In genomic region chr4:2932561-2932950, GRCh38 we compare ENCODE assay signal across 9 cellular contexts. TPM values are rescaled to one million over a fixed set of nuclear protein-coding genes. Genes with fewer than 3 reads are reported as not detected.
DNase-seq lines count a peak whose midpoint lies in the region; ATAC-seq and TF ChIP-seq lines count a peak whose summit lies in the region.
"Had no signal": no experiment of that assay in that cellular context is flagged by ENCODE, and none has a peak within 500 bp of the region (broad histone marks: within the 10 kb centered on the region; RNA-seq: fewer than 3 reads in every experiment).

No MANE protein-coding gene starts in this region.

- H3K4me2 ChIP-seq in DOHH2 (ENCODE audit: low read length), result peak overlapping the region; percentile 84
- H3K4me2 ChIP-seq in PC-3 (ENCODE audit: low read length), result peak overlapping the region; percentile 97

- CTCF ChIA-PET in PC-3 (lab: Charles Lee), result no interaction called here

- DNase-seq in PC-3, result no peak
- no peak for DNase-seq in endodermal cell
- DNase-seq in psoas muscle, result peak in 1 of 2 donors; percentile 61
- no peak for DNase-seq in effector CD8-positive, alpha-beta T cell (lab: John Stamatoyannopoulos, UW)
- no peak for DNase-seq in HPDE6-E6E7 (ENCODE audit: extremely low spot score)
- no peak for DNase-seq in middle frontal gyrus (ENCODE audit: extremely low spot score, low spot score)
- no peak for DNase-seq in NCI-H1105 (lab: John Stamatoyannopoulos, UW)
- DNase-seq: NCI-H69 had no signal

- peaks cover 36% of the 10 kb centered on the region for H3K79me2 ChIP-seq in DOHH2 (ENCODE audit: control insufficient read depth, low read length)
- peaks cover 23% of the 10 kb centered on the region for H3K79me2 ChIP-seq in PC-3 (ENCODE audit: low read length)

- H3K4me3 ChIP-seq in DOHH2 (ENCODE audit: low read length) (peak overlapping the region; percentile 76), PC-3 (ENCODE audit: low read length) (peak overlapping the region; percentile 77; the same call in 1 of the 2 replicates), endodermal cell (ENCODE audit: low read length) (no peak overlapping the region), psoas muscle (no peak overlapping the region)

- H3F3A ChIP-seq in DOHH2 (ENCODE audit: control insufficient read depth, insufficient read depth), result peaks cover 16% of the 10 kb centered on the region
- H3F3A ChIP-seq in PC-3 (ENCODE audit: low read length, unreplicated experiment), result peaks cover 5% of the 10 kb centered on the region

- H3K36me3 ChIP-seq in DOHH2 (ENCODE audit: control insufficient read depth, low read length) (peaks cover 53% of the 10 kb centered on the region), PC-3 (ENCODE audit: low read depth, low read length) (no peaks in the 10 kb centered on the region; the same call in 1 of the 2 replicates), endodermal cell (ENCODE audit: control insufficient read depth, insufficient read depth, low read length) (peaks cover 37% of the 10 kb centered on the region), psoas muscle (ENCODE audit: insufficient read depth in 1 of 2, low read depth in 1 of 2) (peaks cover 0 to 38% of the 10 kb centered on the region in 2 donors)

- H3K27ac Mint-ChIP-seq in endodermal cell, result peak overlapping the region; percentile 48

- H4K20me1 ChIP-seq in DOHH2 (ENCODE audit: control insufficient read depth, insufficient read depth, low read depth, low read length) (no peaks in the 10 kb centered on the region), PC-3 (ENCODE audit: low read length) (peaks cover 2% of the 10 kb centered on the region; the same call in 1 of the 2 replicates)

- H3K9me2 ChIP-seq in DOHH2 (replicated peaks; ENCODE audit: control insufficient read depth, low read length) (no peaks in the 10 kb centered on the region), PC-3 (replicated peaks; ENCODE audit: low read length) (no peaks in the 10 kb centered on the region)

- POLR2A ChIA-PET in PC-3 (lab: Charles Lee; ENCODE audit: unreplicated experiment), result no interaction called here

- 94 to 100% methylated on average over 2 to 11 of the region's 11 CpGs for WGBS in endodermal cell (ENCODE audit: insufficient coverage in 1 of 2, insufficient read length in 1 of 2), 2 experiments
- 74 to 83% (median 76%) methylated on average over 9 to 11 of the region's 11 CpGs for WGBS in psoas muscle, 3 donors

- H3K9me3 ChIP-seq in DOHH2 (ENCODE audit: control insufficient read depth, insufficient read depth, low read length), result no peaks in the 10 kb centered on the region
- H3K9me3 ChIP-seq in PC-3 (ENCODE audit: low read length), result no peaks in the 10 kb centered on the region
- H3K9me3 ChIP-seq in endodermal cell (ENCODE audit: control insufficient read depth, low read length), result no peaks in the 10 kb centered on the region
- no peaks in the 10 kb centered on the region for H3K9me3 ChIP-seq in psoas muscle

- H3K36me3 Mint-ChIP-seq in endodermal cell (ENCODE audit: low read depth), result peaks cover 29% of the 10 kb centered on the region

- peak overlapping the region; percentile 75 for H3K4me3 Mint-ChIP-seq in endodermal cell

- H2AFZ ChIP-seq in PC-3 (ENCODE audit: low read length), result no peak overlapping the region

- H3K9me3 Mint-ChIP-seq in endodermal cell, result no peaks in the 10 kb centered on the region

- H3K9ac ChIP-seq in PC-3 (ENCODE audit: low read length) (no peak overlapping the region), endodermal cell (ENCODE audit: extremely low read depth, low read length, poor library complexity, severe bottlenecking) (no peak overlapping the region)

- H3K4me1 ChIP-seq in DOHH2 (ENCODE audit: control insufficient read depth, low read length) (peaks cover 52% of the 10 kb centered on the region), PC-3 (ENCODE audit: insufficient read depth, low read length) (peaks cover 31% of the 10 kb centered on the region), endodermal cell (ENCODE audit: control insufficient read depth, insufficient read depth, low read length) (peaks cover 16% of the 10 kb centered on the region), psoas muscle (peaks cover 53% of the 10 kb centered on the region)

- ATAC-seq in PC-3 (no peak), psoas muscle (no peak)

- H3K27ac ChIP-seq in DOHH2 (ENCODE audit: low read depth, low read length) (peak overlapping the region; percentile 69), PC-3 (ENCODE audit: low read length) (no peak overlapping the region), endodermal cell (ENCODE audit: low read depth, low read length) (no peak overlapping the region), psoas muscle (peak overlapping the region; percentile 97)

- TF ChIP-seq CTCF in DOHH2 (IDR thresholded peaks at IDR 0.05; ENCODE audit: low read depth, low read length, poor library complexity, severe bottlenecking) (no peak), PC-3 (conservative IDR thresholded peaks at IDR 0.05; ENCODE audit: low read depth, low read length) (no peak), endodermal cell (conservative IDR thresholded peaks at IDR 0.05) (no peak), psoas muscle (IDR thresholded peaks at IDR 0.05) (no peak)

- H3K27me3 Mint-ChIP-seq in endodermal cell (ENCODE audit: insufficient read depth), result no peaks in the 10 kb centered on the region

- peaks cover 27% of the 10 kb centered on the region for H3K4me1 Mint-ChIP-seq in endodermal cell

- H3K27me3 ChIP-seq in DOHH2 (ENCODE audit: control insufficient read depth, low read length) (no peaks in the 10 kb centered on the region), PC-3 (ENCODE audit: low read length) (no peaks in the 10 kb centered on the region), endodermal cell (ENCODE audit: control insufficient read depth, insufficient read depth, low read length, poor library complexity, severe bottlenecking) (no peaks in the 10 kb centered on the region), psoas muscle (ENCODE audit: insufficient read depth in 3 of 3, low read length in 2 of 3) (no peaks in the 10 kb centered on the region)

- intact Hi-C loops in PC-3 (cut with micrococcal nuclease), result loop anchor here (2.0 kb wide), 1 partner anchor 168 kb away; no protein-coding TSS in a partner anchor
- intact Hi-C loops in psoas muscle (cut with DNase I), result loop anchor here (5.0 to 10.0 kb wide), 2 partner anchors 90 to 168 kb away; partner anchors contain the start of gene ADD1 (in 1 of the 2)

- no TSS peak for BruUV-seq in PC-3 (replicated peaks; lab: Mats Ljungman, UMichigan)

RNA-seq across cellular contexts. Expression of gene NOP14, which starts 30.6 kb away (rescaled TPM):
- total RNA-seq in PC-3 (2014; rRNA removed) (26.0 and 30.9 TPM in 2 replicates), endodermal cell (10 to 100 TPM; 23.0 to 31.9 TPM), psoas muscle (10 to 100 TPM; 28.0 to 45.1 (median 43.9) TPM)
- 20.5 TPM for polyA plus RNA-seq in endodermal cell (2013, experiment 1 of 2)
- 18.2 TPM for polyA plus RNA-seq in endodermal cell (2013, experiment 2 of 2)
- 10 to 100 TPM; 24.7 to 48.1 (median 45.0) TPM for polyA plus RNA-seq in psoas muscle

RNA-seq across cellular contexts. Expression of gene GRK4, which starts 30.8 kb away (rescaled TPM):
- total RNA-seq in PC-3 (2014; rRNA removed) (2.9 and 3.7 TPM in 2 replicates), endodermal cell (1 to 10 TPM; 2.8 to 4.2 TPM), psoas muscle (1 to 10 TPM; 5.9 to 7.9 (median 6.9) TPM)
- 3.5 TPM for polyA plus RNA-seq in endodermal cell (2013, experiment 1 of 2)
- polyA plus RNA-seq in endodermal cell (2013, experiment 2 of 2), result 4.0 TPM
- polyA plus RNA-seq in psoas muscle, result 1 to 10 TPM; 5.8 to 9.2 (median 6.6) TPM

Comparison
In these comparisons a context has a peak if more than half of its experiments do, and no peak if none do; other contexts are left out.
1. H3K27ac ChIP-seq: peak in DOHH2 (single experiment) and psoas muscle (single experiment); none in PC-3 (single experiment) and endodermal cell (single experiment).
2. H3K4me3 ChIP-seq: peak in DOHH2 (single experiment) and PC-3 (single experiment); none in endodermal cell (single experiment) and psoas muscle (single experiment).